12 cellular contexts compared by ENCODE assay signal in the genomic region with DNA sequence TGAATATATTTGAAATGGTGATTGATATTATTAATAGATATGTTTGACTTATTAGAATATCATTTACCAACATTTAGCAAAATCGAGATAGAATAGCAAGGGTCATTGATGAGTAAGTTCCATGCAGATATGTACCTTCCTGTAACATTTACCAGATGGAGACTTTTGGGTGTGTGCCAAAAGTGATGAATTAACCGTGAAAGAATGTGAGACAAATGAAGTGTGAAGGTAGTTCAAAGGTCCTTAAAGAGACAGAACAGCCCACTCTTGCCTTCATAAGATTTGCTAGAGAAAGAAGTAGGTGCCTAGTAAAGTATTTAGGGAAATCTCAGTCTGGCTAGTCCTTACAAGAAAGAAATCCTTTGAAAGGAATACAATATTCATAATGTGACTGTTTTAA. TPM values are rescaled to one million over a fixed set of nuclear protein-coding genes. Genes with fewer than 3 reads are reported as not detected.
A peak's percentile ranks its signal among the peaks of the same experiment; 100 is the strongest.
DNase-seq lines count a peak whose midpoint lies in the region; ATAC-seq and TF ChIP-seq lines count a peak whose summit lies in the region.
"Had no signal": no experiment of that assay in that cellular context is flagged by ENCODE, and none has a peak within 500 bp of the region (broad histone marks: within the 10 kb centered on the region; RNA-seq: fewer than 3 reads in every experiment).

No MANE protein-coding gene starts in this region.

- DNase-seq in GM03348 (ENCODE audit: low spot score) (peak; percentile 16), NCI-H1694 (lab: John Stamatoyannopoulos, UW) (peak; percentile 91), brain microvascular endothelial cell (peak; percentile 80), mucosa of descending colon (peak in 1 of 3 donors; percentile 74), chondrocyte (ENCODE audit: low spot score) (no peak)
- no peak for DNase-seq in activated CD4-positive, CD25-positive, alpha-beta regulatory T cell treated with anti-CD3 and anti-CD28 coated beads, Interleukin-2, amount 50 U/mL, for 72 hours
- DNase-seq: gastrocnemius medialis had no signal

- H3K4me1 Mint-ChIP-seq in chondrocyte (ENCODE audit: low read depth), result peaks cover 8% of the 10 kb centered on the region

- no peaks in the 10 kb centered on the region for H3K36me3 Mint-ChIP-seq in chondrocyte (ENCODE audit: low read depth)
- H3K36me3 Mint-ChIP-seq: activated naive CD8-positive, alpha-beta T cell had no signal

- no peak overlapping the region for H3K4me3 Mint-ChIP-seq in chondrocyte (ENCODE audit: unreplicated experiment)
- H3K4me3 Mint-ChIP-seq: activated naive CD8-positive, alpha-beta T cell had no signal

- H3K36me3 ChIP-seq in brain microvascular endothelial cell (replicated peaks), result no peaks in the 10 kb centered on the region
- no peaks in the 10 kb centered on the region for H3K36me3 ChIP-seq in mucosa of descending colon (ENCODE audit: low read depth)
- H3K36me3 ChIP-seq: gastrocnemius medialis, neutrophil had no signal

- no peak overlapping the region for H3K27ac Mint-ChIP-seq in chondrocyte (ENCODE audit: unreplicated experiment)
- H3K27ac Mint-ChIP-seq: activated naive CD8-positive, alpha-beta T cell had no signal

- no peak overlapping the region for H3K27ac ChIP-seq in brain microvascular endothelial cell
- H3K27ac ChIP-seq: gastrocnemius medialis, KMS-11, neutrophil had no signal

- in situ Hi-C loops in brain microvascular endothelial cell (cut with HindIII; ENCODE audit: low pct_ligation_motif_present, low sequenced_read_pairs), result no loop called here

- no peaks in the 10 kb centered on the region for H3K9me3 Mint-ChIP-seq in chondrocyte (ENCODE audit: low read depth)

- no peak overlapping the region for H3K4me3 ChIP-seq in brain microvascular endothelial cell (ENCODE audit: low read depth, low read length)
- H3K4me3 ChIP-seq in mucosa of descending colon, result no peak overlapping the region
- H3K4me3 ChIP-seq: gastrocnemius medialis had no signal

- peaks cover 13% of the 10 kb centered on the region for H3K4me1 ChIP-seq in mucosa of descending colon (ENCODE audit: low read depth)

- H3K27me3 ChIP-seq in brain microvascular endothelial cell (replicated peaks), result no peaks in the 10 kb centered on the region
- H3K27me3 ChIP-seq: gastrocnemius medialis, neutrophil had no signal

- ATAC-seq in mucosa of descending colon (peak; percentile 81), GM21528 (IDR thresholded peaks at IDR 0.05; ENCODE audit: low FRiP score, unreplicated experiment) (no peak), HG02885 (IDR thresholded peaks at IDR 0.05; ENCODE audit: poor library complexity, unreplicated experiment) (no peak)
- ATAC-seq: gastrocnemius medialis had no signal

- no peaks in the 10 kb centered on the region for H3K9me3 ChIP-seq in mucosa of descending colon
- H3K9me3 ChIP-seq: gastrocnemius medialis, neutrophil had no signal

- no peaks in the 10 kb centered on the region for H3K27me3 Mint-ChIP-seq in chondrocyte (ENCODE audit: low read depth)
- H3K27me3 Mint-ChIP-seq: activated naive CD8-positive, alpha-beta T cell had no signal

- TF ChIP-seq CTCF in brain microvascular endothelial cell (IDR thresholded peaks at IDR 0.05; ENCODE audit: low read depth, low read length, missing control alignments), result no peak
- TF ChIP-seq CTCF in mucosa of descending colon (IDR thresholded peaks at IDR 0.05), result no peak
- TF ChIP-seq CTCF in chondrocyte (IDR thresholded peaks at IDR 0.05), result no peak

- intact Hi-C loops in mucosa of descending colon (cut with DNase I, micrococcal nuclease), result no loop called here

RNA-seq across cellular contexts. Expression of a gene that starts 45.5 kb away (rescaled TPM):
- total RNA-seq in mucosa of descending colon (10 to 100 TPM; 31.5 to 66.7 (median 51.7) TPM), chondrocyte (1.5 to 8.7 TPM (median 7.6 TPM) in 3 replicates)

Comparison
In these comparisons a context has a peak if more than half of its experiments do, and no peak if none do; other contexts are left out.
1. DNase-seq: peak in GM03348 (single experiment), NCI-H1694 (single experiment) and brain microvascular endothelial cell (single experiment); none in activated CD4-positive, CD25-positive, alpha-beta regulatory T cell treated with anti-CD3 and anti-CD28 coated beads, Interleukin-2, amount 50 U/mL, for 72 hours (single experiment) and chondrocyte (single experiment).